ENCODE assay signal across 12 cellular contexts in the genomic region with DNA sequence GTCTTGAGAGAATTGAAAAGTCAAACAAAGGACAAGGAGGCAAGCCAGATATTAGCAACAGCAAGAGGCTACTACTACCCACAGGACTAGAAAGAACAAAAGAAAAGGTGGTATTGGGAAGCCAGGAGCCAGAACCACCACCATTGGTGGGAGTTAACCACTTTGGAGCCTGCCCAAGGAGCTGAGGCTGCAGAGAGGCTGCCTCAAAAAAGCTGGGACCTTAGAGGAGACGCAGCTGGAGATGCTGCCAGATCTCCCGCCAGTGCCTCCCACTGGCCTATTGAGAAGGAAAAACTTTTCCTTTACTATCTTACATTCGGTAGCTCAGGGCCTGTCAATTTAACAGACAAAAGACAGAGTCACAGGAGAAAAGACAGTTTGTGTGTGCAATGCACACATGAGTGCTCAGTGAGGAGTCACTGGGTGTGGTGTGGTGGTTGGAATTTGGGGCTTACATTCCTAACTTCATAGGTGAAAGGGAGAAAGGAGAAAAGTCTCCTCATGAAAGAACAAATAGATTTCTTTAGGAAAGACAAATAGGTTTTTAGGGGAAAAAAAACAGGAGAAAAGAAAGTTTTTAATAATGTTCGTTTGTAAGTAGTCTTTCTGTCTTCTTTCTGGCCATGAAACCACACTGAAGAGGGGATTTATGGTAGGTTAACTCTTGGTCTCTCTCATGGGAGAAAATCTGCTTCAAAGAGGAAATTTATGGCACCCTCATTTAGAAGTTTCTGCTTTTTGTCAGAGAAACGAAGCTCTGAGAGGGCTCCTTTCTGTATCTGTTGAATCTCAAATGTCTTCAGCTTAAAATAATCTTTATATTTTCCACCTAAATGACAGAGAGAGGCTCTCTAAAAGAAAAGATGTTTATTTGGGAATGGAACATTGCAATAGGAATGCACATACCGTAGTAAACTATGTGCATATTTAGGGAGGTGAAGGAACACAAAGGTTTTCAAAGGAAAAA. TPM values are rescaled to one million over a fixed set of nuclear protein-coding genes. Genes with fewer than 3 reads are reported as not detected.
DNase-seq lines count a peak whose midpoint lies in the region; ATAC-seq, FAIRE-seq and TF ChIP-seq lines count a peak whose summit lies in the region.
"Had no signal": no experiment of that assay in that cellular context is flagged by ENCODE, and none has a peak within 500 bp of the region (broad histone marks: within the 10 kb centered on the region; RNA-seq: fewer than 3 reads in every experiment).

No MANE protein-coding gene starts in this region.

- TF ChIP-seq EP300 in GM12878 (IDR thresholded peaks at IDR 0.05; ENCODE audit: borderline replicate concordance in 1 of 2, control insufficient read depth in 1 of 2, low read depth in 2 of 2, low read length in 2 of 2) (no peak), tibial nerve (IDR thresholded peaks at IDR 0.05) (no peak)

- ATAC-seq in HCT116 (peak; percentile 20; the same call in 1 of the 2 replicates), GM12878 (no peak), HG03025 (IDR thresholded peaks at IDR 0.05; ENCODE audit: low FRiP score, unreplicated experiment) (no peak)

- POLR2A ChIA-PET in HCT116 (lab: Charles Lee): no interaction called here
- POLR2A ChIA-PET in GM12878 (lab: Charles Lee): no interaction called here

- H3K4me1 ChIP-seq in HCT116 (ENCODE audit: control insufficient read depth in 1 of 2, insufficient read depth in 2 of 2, low read length in 2 of 2) (no peaks in the 10 kb centered on the region), GM12878 (ENCODE audit: control insufficient read depth, insufficient read depth, low read length) (no peaks in the 10 kb centered on the region), SJCRH30 (0 out of 2 replicates have a peak, but pooled peaks cover 2% of the 10 kb centered on the region), tibial nerve (no peaks in the 10 kb centered on the region)

- H3K79me2 ChIP-seq in HCT116 (ENCODE audit: insufficient read depth, low read length) (no peaks in the 10 kb centered on the region), GM12878 (ENCODE audit: control insufficient read depth, insufficient read depth, low read length) (no peaks in the 10 kb centered on the region)

- no peak overlapping the region for H3K4me3 ChIP-seq in HCT116 (replicated peaks in 1 of 2; ENCODE audit: low read depth in 1 of 2, low read length in 2 of 2)
- no peak overlapping the region for H3K4me3 ChIP-seq in GM12878
- H3K4me3 ChIP-seq in SJCRH30: no peak overlapping the region
- no peak overlapping the region for H3K4me3 ChIP-seq in tibial nerve

- RAD21 ChIA-PET in HCT116 (lab: Charles Lee; ENCODE audit: low non-redundant PET in 1 of 2, low total read pairs in 2 of 2, uncharacterized antibody in 2 of 2, unreplicated experiment in 2 of 2): no interaction called here
- RAD21 ChIA-PET in GM12878 (lab: Charles Lee; ENCODE audit: unreplicated experiment): no interaction called here

- H3K27me3 ChIP-seq in HCT116 (ENCODE audit: insufficient read depth, low read length): no peaks in the 10 kb centered on the region
- no peaks in the 10 kb centered on the region for H3K27me3 ChIP-seq in GM12878 (replicated peaks in 1 of 2; ENCODE audit: control insufficient read depth in 2 of 2, insufficient read depth in 2 of 2, low read length in 1 of 2)
- H3K27me3 ChIP-seq in SJCRH30: no peaks in the 10 kb centered on the region
- no peaks in the 10 kb centered on the region for H3K27me3 ChIP-seq in tibial nerve

- intact Hi-C loops in HCT116 (cut with micrococcal nuclease) (no loop called here), GM12878 (cut with micrococcal nuclease; ENCODE audit: unreplicated experiment) (no loop called here)

- H3K9me3 ChIP-seq in HCT116 (ENCODE audit: control insufficient read depth in 1 of 2, insufficient read depth in 1 of 2, low read depth in 1 of 2, low read length in 2 of 2): no peaks in the 10 kb centered on the region
- H3K9me3 ChIP-seq in GM12878 (replicated peaks; ENCODE audit: control insufficient read depth, insufficient read depth, low read length): no peaks in the 10 kb centered on the region
- H3K9me3 ChIP-seq in SJCRH30 (replicated peaks): no peaks in the 10 kb centered on the region
- H3K9me3 ChIP-seq in tibial nerve: no peaks in the 10 kb centered on the region

- CTCF ChIA-PET in HCT116 (lab: Charles Lee) (no interaction called here), GM12878 (lab: Yijun Ruan, JAX) (no interaction called here)

- TF ChIP-seq RAD21 in HCT116 (IDR thresholded peaks at IDR 0.05; ENCODE audit: low read depth) (no peak), GM12878 (IDR thresholded peaks at IDR 0.05; ENCODE audit: insufficient read depth, low read depth, low read length) (no peak)

- DNase-seq in AG08395 (ENCODE audit: low spot score): peak; percentile 40
- no peak for DNase-seq in HCT116 (ENCODE audit: low read depth, low spot score)
- no peak for DNase-seq in GM12878 (ENCODE audit: low read depth, low spot score)
- peak; percentile 79 for DNase-seq in kidney tubule cell (ENCODE audit: low spot score)
- no peak for DNase-seq in SJCRH30
- DNase-seq in tibial nerve (ENCODE audit: low spot score in 2 of 2): no peak
- DNase-seq in occipital lobe (lab: John Stamatoyannopoulos, UW): no peak
- DNase-seq: activated CD4-positive, alpha-beta T cell treated with anti-CD3 and anti-CD28 coated beads for 48 hours; activated effector memory CD4-positive, alpha-beta T cell treated with Interleukin-2 at 50 U/mL for 16 hours; NCI-H2029 treated with DMSO at 0.1 percent for 48 hours had no signal

- TF ChIP-seq POLR2A in HCT116 (IDR thresholded peaks at IDR 0.05; ENCODE audit: borderline replicate concordance, extremely low read depth, insufficient read depth, insufficient read length) (no peak), GM12878 (IDR thresholded peaks at IDR 0.05; ENCODE audit: low read depth, low read length) (no peak), tibial nerve (IDR thresholded peaks at IDR 0.05) (no peak)

- in situ Hi-C loops in GM12878 (cut with MboI): no loop called here

- no peak for TF ChIP-seq CTCF in HCT116 (IDR thresholded peaks at IDR 0.05 in 2 of 3, conservative IDR thresholded peaks at IDR 0.05 in 1 of 3; ENCODE audit: borderline replicate concordance in 1 of 3, insufficient read depth in 1 of 3, low read depth in 2 of 3, low read length in 2 of 3)
- no peak for TF ChIP-seq CTCF in GM12878 (IDR thresholded peaks at IDR 0.05 in 2 of 3, conservative IDR thresholded peaks at IDR 0.05 in 1 of 3; ENCODE audit: control insufficient read depth in 2 of 3, extremely low read depth in 1 of 3, insufficient read depth in 1 of 3, low read depth in 3 of 3, low read length in 3 of 3)
- no peak for TF ChIP-seq CTCF in tibial nerve (IDR thresholded peaks at IDR 0.05)

- H4K20me1 ChIP-seq in HCT116 (ENCODE audit: insufficient read depth) (no peaks in the 10 kb centered on the region), GM12878 (ENCODE audit: control insufficient read depth, insufficient read depth) (no peaks in the 10 kb centered on the region)

- no peak for FAIRE-seq in GM12878 (lab: Jason Lieb, UNC)
- FAIRE-seq: GM18507 had no signal

- SMC1A ChIA-PET in GM12878 (lab: Charles Lee; ENCODE audit: uncharacterized antibody, unreplicated experiment): interaction anchor here (0.9 to 1.5 kb wide), 3 partner anchors 9 to 70 kb away, joined by 3 to 5 read pairs (median 4); no protein-coding TSS in a partner anchor

- no peaks in the 10 kb centered on the region for H3K9me2 ChIP-seq in HCT116 (ENCODE audit: insufficient read depth)

- 61% methylated on average over 6 of the region's 6 CpGs for WGBS in GM12878 (ENCODE audit: insufficient coverage, insufficient replicate concordance, low lambda C conversion rate, missing lambda C conversion rate)
- WGBS in tibial nerve, 2 donors: 42 to 47% methylated on average over 6 of the region's 6 CpGs

- H3K36me3 ChIP-seq in HCT116 (ENCODE audit: control insufficient read depth in 1 of 2, insufficient read depth in 2 of 2, low read length in 2 of 2) (no peaks in the 10 kb centered on the region), GM12878 (ENCODE audit: control insufficient read depth in 2 of 2, insufficient read depth in 2 of 2, low read length in 1 of 2) (no peaks in the 10 kb centered on the region), SJCRH30 (no peaks in the 10 kb centered on the region), tibial nerve (no peaks in the 10 kb centered on the region)

- BruUV-seq in HCT116 (replicated peaks; lab: Mats Ljungman, UMichigan): no TSS peak
- BruUV-seq in GM12878 (replicated peaks; lab: Mats Ljungman, UMichigan): no TSS peak

- H3K27ac ChIP-seq in HCT116 (ENCODE audit: low read depth, low read length) (no peak overlapping the region), GM12878 (ENCODE audit: control insufficient read depth, insufficient read depth) (no peak overlapping the region), SJCRH30 (no peak overlapping the region), tibial nerve (no peak overlapping the region)

- no peak overlapping the region for H3K9ac ChIP-seq in HCT116 (ENCODE audit: low read length)
- H3K9ac ChIP-seq in GM12878 (ENCODE audit: control insufficient read depth, insufficient read depth, low read length): no peak overlapping the region

- H2AFZ ChIP-seq in HCT116 (ENCODE audit: low read depth, low read length, poor library complexity, severe bottlenecking) (no peak overlapping the region), GM12878 (ENCODE audit: control insufficient read depth, low read depth, low read length) (peak overlapping the region; percentile 51; the same call in 1 of the 2 replicates)

- no peak overlapping the region for H3K4me2 ChIP-seq in HCT116 (ENCODE audit: low read length)
- no peak overlapping the region for H3K4me2 ChIP-seq in GM12878 (ENCODE audit: control insufficient read depth, insufficient read depth)

RNA-seq across cellular contexts. Expression of gene HPSE, which starts 52.6 kb away (rescaled TPM):
- total RNA-seq in HCT116 (2021; ENCODE audit: unreplicated experiment) (12.6 TPM), GM12878 (2014; rRNA removed) (0.44 and 0.51 TPM in 2 replicates), GM12878 (2014; rRNA removed; fragmentation: Illumina TruSeq; extraction: Trizol) (0.40 and 0.55 TPM in 2 replicates), GM12878 (2021) (0.67 and 0.85 TPM in 2 replicates), tibial nerve (1 to 10 TPM; 2.0 to 3.0 (median 2.7) TPM), occipital lobe (1.6 TPM)
- 4.9 and 6.8 TPM in 2 replicates for polyA plus RNA-seq in HCT116 (2012)
- total RNA-seq in GM12878 (2013; cell fraction: nucleolus; rRNA removed): not detected in 2 replicates
- 0.10 TPM for polyA plus RNA-seq in GM12878 (2011; ENCODE audit: low read depth)
- polyA plus RNA-seq in GM12878 (2011; rRNA removed) (0.60 and 0.98 TPM in 2 replicates), GM12878 (2014; fragmentation: Illumina TruSeq; extraction: Trizol) (0.51 and 0.65 TPM in 2 replicates), GM12878 (2014; fragmentation: Nextera tagmentation; extraction: Ambion mirVana) (under 1 TPM; 0.16 to 0.29 TPM), GM12878 (2014; rRNA removed) (0.47 and 0.56 TPM in 2 replicates), GM12878 (2016; fragmentation: Nextera tagmentation; extraction: Ambion mirVana) (under 1 TPM; 0.88 to 0.89 TPM)
- 0.37 and 0.48 TPM in 2 replicates for polyA plus RNA-seq in GM12878 (2011; cell fraction: cytosol; rRNA removed)
- 0.35 and 0.39 TPM in 2 replicates for polyA plus RNA-seq in GM12878 (2011; cell fraction: nucleus; rRNA removed)
- 0.22 and 0.39 TPM in 2 replicates for polyA plus RNA-seq in GM12878 (2012)
- polyA minus RNA-seq in GM12878 (2011; rRNA and poly(A)+ RNA removed): 0.88 and 1.0 TPM in 2 replicates
- 0.27 TPM in 1 of 2 replicates, not detected in the other for polyA minus RNA-seq in GM12878 (2011; cell fraction: cytosol; rRNA and poly(A)+ RNA removed)
- 0.12 and 0.38 TPM in 2 replicates for polyA minus RNA-seq in GM12878 (2011; cell fraction: nucleus; rRNA and poly(A)+ RNA removed)
- total RNA-seq in SJCRH30 (2014; rRNA removed; shearing (Covaris generic)): 0.53 and 0.71 TPM in 2 replicates

Comparison
In these comparisons a context has a peak if more than half of its experiments do, and no peak if none do; other contexts are left out.
1. DNase-seq: peak in AG08395 (single experiment) and kidney tubule cell (single experiment); none in HCT116 (single experiment), GM12878 (single experiment), SJCRH30 (0 of 2), tibial nerve (0 of 2) and occipital lobe (single experiment).